2 cellular contexts compared by ENCODE assay signal in the genomic region with DNA sequence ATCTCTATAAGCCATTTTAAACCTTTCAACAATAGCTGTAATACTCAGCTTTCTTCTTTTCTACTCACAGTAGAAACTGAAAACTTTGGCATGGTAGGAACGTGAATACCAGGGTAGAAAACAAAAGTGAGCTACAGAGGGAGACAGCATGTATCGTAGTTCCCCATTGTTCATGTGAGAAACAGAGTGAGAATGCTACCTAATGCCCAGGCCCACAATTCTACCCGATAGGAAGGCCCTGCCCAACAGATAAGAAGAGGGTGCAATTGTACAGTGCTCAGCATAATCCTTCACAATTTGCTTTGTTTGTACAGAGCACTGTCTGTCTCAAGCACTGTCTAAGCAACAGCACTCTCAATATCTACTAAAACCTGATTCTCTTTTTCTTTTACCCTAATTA.
TF ChIP-seq lines count a peak whose summit lies in the region.

No MANE protein-coding gene starts in this region.

TF ChIP-seq in HCT116, 20 proteins besides CTCF, POLR2A, EP300 and RAD21:
- TF ChIP-seq FOSL1 (IDR thresholded peaks at IDR 0.05; ENCODE audit: low read depth) (no peak), TCF7L2 (IDR thresholded peaks at IDR 0.05; ENCODE audit: borderline replicate concordance, extremely low read depth, insufficient read depth, insufficient read length) (no peak)

TF ChIP-seq in WTC11, 78 proteins besides CTCF, POLR2A, EP300 and RAD21:
- TF ChIP-seq, protein P1, sequence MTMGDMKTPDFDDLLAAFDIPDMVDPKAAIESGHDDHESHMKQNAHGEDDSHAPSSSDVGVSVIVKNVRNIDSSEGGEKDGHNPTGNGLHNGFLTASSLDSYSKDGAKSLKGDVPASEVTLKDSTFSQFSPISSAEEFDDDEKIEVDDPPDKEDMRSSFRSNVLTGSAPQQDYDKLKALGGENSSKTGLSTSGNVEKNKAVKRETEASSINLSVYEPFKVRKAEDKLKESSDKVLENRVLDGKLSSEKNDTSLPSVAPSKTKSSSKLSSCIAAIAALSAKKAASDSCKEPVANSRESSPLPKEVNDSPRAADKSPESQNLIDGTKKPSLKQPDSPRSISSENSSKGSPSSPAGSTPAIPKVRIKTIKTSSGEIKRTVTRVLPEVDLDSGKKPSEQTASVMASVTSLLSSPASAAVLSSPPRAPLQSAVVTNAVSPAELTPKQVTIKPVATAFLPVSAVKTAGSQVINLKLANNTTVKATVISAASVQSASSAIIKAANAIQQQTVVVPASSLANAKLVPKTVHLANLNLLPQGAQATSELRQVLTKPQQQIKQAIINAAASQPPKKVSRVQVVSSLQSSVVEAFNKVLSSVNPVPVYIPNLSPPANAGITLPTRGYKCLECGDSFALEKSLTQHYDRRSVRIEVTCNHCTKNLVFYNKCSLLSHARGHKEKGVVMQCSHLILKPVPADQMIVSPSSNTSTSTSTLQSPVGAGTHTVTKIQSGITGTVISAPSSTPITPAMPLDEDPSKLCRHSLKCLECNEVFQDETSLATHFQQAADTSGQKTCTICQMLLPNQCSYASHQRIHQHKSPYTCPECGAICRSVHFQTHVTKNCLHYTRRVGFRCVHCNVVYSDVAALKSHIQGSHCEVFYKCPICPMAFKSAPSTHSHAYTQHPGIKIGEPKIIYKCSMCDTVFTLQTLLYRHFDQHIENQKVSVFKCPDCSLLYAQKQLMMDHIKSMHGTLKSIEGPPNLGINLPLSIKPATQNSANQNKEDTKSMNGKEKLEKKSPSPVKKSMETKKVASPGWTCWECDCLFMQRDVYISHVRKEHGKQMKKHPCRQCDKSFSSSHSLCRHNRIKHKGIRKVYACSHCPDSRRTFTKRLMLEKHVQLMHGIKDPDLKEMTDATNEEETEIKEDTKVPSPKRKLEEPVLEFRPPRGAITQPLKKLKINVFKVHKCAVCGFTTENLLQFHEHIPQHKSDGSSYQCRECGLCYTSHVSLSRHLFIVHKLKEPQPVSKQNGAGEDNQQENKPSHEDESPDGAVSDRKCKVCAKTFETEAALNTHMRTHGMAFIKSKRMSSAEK (CRISPR knock-in tag; IDR thresholded peaks at IDR 0.05; ENCODE audit: borderline replicate concordance): no peak
- TF ChIP-seq SP1 (CRISPR knock-in tag; conservative IDR thresholded peaks at IDR 0.05) (no peak), NR3C1 (CRISPR knock-in tag; conservative IDR thresholded peaks at IDR 0.05; ENCODE audit: low read depth) (no peak), ZBTB21 (CRISPR knock-in tag; IDR thresholded peaks at IDR 0.05; ENCODE audit: borderline replicate concordance) (no peak), ZNF317 (CRISPR knock-in tag; IDR thresholded peaks at IDR 0.05; ENCODE audit: borderline replicate concordance, low read depth) (no peak), ZNF423 (CRISPR knock-in tag; IDR thresholded peaks at IDR 0.05) (no peak), CREM (CRISPR knock-in tag; IDR thresholded peaks at IDR 0.05) (no peak)
- TF ChIP-seq, protein P2, sequence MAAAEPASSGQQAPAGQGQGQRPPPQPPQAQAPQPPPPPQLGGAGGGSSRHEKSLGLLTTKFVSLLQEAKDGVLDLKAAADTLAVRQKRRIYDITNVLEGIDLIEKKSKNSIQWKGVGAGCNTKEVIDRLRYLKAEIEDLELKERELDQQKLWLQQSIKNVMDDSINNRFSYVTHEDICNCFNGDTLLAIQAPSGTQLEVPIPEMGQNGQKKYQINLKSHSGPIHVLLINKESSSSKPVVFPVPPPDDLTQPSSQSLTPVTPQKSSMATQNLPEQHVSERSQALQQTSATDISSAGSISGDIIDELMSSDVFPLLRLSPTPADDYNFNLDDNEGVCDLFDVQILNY (CRISPR knock-in tag; IDR thresholded peaks at IDR 0.05): no peak
- TF ChIP-seq, protein P3, sequence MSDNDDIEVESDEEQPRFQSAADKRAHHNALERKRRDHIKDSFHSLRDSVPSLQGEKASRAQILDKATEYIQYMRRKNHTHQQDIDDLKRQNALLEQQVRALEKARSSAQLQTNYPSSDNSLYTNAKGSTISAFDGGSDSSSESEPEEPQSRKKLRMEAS (CRISPR knock-in tag; IDR thresholded peaks at IDR 0.05): no peak
- TF ChIP-seq, protein P4, sequence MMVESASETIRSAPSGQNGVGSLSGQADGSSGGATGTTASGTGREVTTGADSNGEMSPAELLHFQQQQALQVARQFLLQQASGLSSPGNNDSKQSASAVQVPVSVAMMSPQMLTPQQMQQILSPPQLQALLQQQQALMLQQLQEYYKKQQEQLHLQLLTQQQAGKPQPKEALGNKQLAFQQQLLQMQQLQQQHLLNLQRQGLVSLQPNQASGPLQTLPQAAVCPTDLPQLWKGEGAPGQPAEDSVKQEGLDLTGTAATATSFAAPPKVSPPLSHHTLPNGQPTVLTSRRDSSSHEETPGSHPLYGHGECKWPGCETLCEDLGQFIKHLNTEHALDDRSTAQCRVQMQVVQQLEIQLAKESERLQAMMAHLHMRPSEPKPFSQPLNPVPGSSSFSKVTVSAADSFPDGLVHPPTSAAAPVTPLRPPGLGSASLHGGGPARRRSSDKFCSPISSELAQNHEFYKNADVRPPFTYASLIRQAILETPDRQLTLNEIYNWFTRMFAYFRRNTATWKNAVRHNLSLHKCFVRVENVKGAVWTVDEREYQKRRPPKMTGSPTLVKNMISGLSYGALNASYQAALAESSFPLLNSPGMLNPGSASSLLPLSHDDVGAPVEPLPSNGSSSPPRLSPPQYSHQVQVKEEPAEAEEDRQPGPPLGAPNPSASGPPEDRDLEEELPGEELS (CRISPR knock-in tag; IDR thresholded peaks at IDR 0.05): no peak
